In the genomic region with DNA sequence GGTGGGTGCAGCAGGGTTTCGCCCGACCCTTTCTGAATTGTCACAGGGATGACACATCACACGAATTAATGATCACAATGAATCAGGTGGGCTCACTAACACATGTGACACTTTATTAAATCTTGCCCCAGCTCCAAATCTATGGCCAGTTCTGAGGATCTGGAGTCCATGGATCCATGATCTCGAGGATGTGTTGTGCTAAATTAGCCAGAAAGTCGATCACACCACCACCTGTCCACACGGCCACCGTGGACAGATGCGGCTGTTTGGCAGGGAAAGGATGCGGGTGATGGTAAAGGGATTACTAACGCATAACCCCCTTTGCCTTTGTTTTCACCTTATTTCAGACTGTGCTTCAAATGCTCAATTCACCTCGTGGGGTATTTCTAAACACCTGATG, we compare ENCODE assay signal across 14 cellular contexts.
DNase-seq lines count a peak whose midpoint lies in the region; ATAC-seq and TF ChIP-seq lines count a peak whose summit lies in the region.
"Had no signal": no experiment of that assay in that cellular context is flagged by ENCODE, and none has a peak within 500 bp of the region (broad histone marks: within the 10 kb centered on the region; RNA-seq: fewer than 3 reads in every experiment).

No MANE protein-coding gene starts in this region.

- intact Hi-C loops in heart left ventricle (cut with DNase I), result no loop called here

- H3K4me3 ChIP-seq in right atrium auricular region (no peak overlapping the region), heart left ventricle (no peak overlapping the region), coronary artery (no peak overlapping the region)
- H3K4me3 ChIP-seq: BLaER1 had no signal

- H3K36me3 ChIP-seq in right atrium auricular region (no peaks in the 10 kb centered on the region), heart left ventricle (no peaks in the 10 kb centered on the region)
- H3K36me3 ChIP-seq: BLaER1 had no signal

- H3K9me3 ChIP-seq in right atrium auricular region (no peaks in the 10 kb centered on the region), heart left ventricle (no peaks in the 10 kb centered on the region)
- H3K9me3 ChIP-seq: BLaER1 had no signal

- no peak for ATAC-seq in heart left ventricle
- ATAC-seq in HG03342 (IDR thresholded peaks at IDR 0.05; ENCODE audit: unreplicated experiment), result no peak
- ATAC-seq: HepG2 had no signal

- TF ChIP-seq CTCF in right atrium auricular region (IDR thresholded peaks at IDR 0.05), result no peak
- TF ChIP-seq CTCF in heart left ventricle (IDR thresholded peaks at IDR 0.05), result no peak
- no peak for TF ChIP-seq CTCF in coronary artery (IDR thresholded peaks at IDR 0.05)

- peak; percentile 34 for DNase-seq in right atrium auricular region (ENCODE audit: low spot score)
- no peak for DNase-seq in heart left ventricle
- DNase-seq in coronary artery (ENCODE audit: low spot score), result peak; percentile 31
- peak; percentile 14 for DNase-seq in mesenteric fat pad (ENCODE audit: low spot score)
- no peak for DNase-seq in dermis blood vessel endothelial cell
- no peak for DNase-seq in NCI-H187 treated with DMSO at 0.1 percent for 48 hours (lab: John Stamatoyannopoulos, UW)
- DNase-seq: ACHN; AML-193; CD4-positive, alpha-beta memory T cell; DMS79 treated with DMSO at 0.1 percent for 48 hours; GF-D8 had no signal

- H3K4me1 ChIP-seq in right atrium auricular region (no peaks in the 10 kb centered on the region), heart left ventricle (no peaks in the 10 kb centered on the region)
- H3K4me1 ChIP-seq: BLaER1 had no signal

- WGBS in heart left ventricle, 4 donors, result 81 to 88% (median 86%) methylated on average over 11 of the region's 11 CpGs

- H3K27me3 ChIP-seq in right atrium auricular region (no peaks in the 10 kb centered on the region), heart left ventricle (no peaks in the 10 kb centered on the region)
- H3K27me3 ChIP-seq: BLaER1 had no signal

- TF ChIP-seq POLR2A in heart left ventricle (IDR thresholded peaks at IDR 0.05), result no peak

- H3K27ac ChIP-seq in right atrium auricular region (no peak overlapping the region), heart left ventricle (no peak overlapping the region), coronary artery (no peak overlapping the region)
- H3K27ac ChIP-seq: BLaER1 had no signal

Comparison
In these comparisons a context has a peak if more than half of its experiments do, and no peak if none do; other contexts are left out.
1. DNase-seq: peak in right atrium auricular region (single experiment), coronary artery (single experiment) and mesenteric fat pad (single experiment); none in heart left ventricle (0 of 5), dermis blood vessel endothelial cell (single experiment) and NCI-H187 treated with DMSO at 0.1 percent for 48 hours (single experiment).